19 cellular contexts compared by ENCODE assay signal in genomic region chr12:124348659-124349380, GRCh38. TPM values are rescaled to one million over a fixed set of nuclear protein-coding genes. Genes with fewer than 3 reads are reported as not detected.
DNase-seq lines count a peak whose midpoint lies in the region; FAIRE-seq and TF ChIP-seq lines count a peak whose summit lies in the region.
"Had no signal": no experiment of that assay in that cellular context is flagged by ENCODE, and none has a peak within 500 bp of the region (broad histone marks: within the 10 kb centered on the region; RNA-seq: fewer than 3 reads in every experiment).

No MANE protein-coding gene starts in this region.

- no peaks in the 10 kb centered on the region for H3K27me3 Mint-ChIP-seq in Calu3 (ENCODE audit: unreplicated experiment)

- H4K5ac ChIP-seq in H1 (ENCODE audit: insufficient read length, low read depth, low read length), result no peak overlapping the region

- no peaks in the 10 kb centered on the region for H3K79me1 ChIP-seq in H1 (ENCODE audit: low read depth, low read length)

- no peaks in the 10 kb centered on the region for H3K27me3 ChIP-seq in H1 (replicated peaks in 1 of 4; ENCODE audit: control insufficient read depth in 3 of 4, extremely low read depth in 1 of 4, insufficient read depth in 3 of 4, low read length in 3 of 4)
- H3K27me3 ChIP-seq: SJSA1 had no signal

- H2BK12ac ChIP-seq in H1 (ENCODE audit: low read depth, low read length), result peak overlapping the region; percentile 90; the same call in 1 of the 2 replicates

- 90% methylated on average over 30 of the region's 32 CpGs; no CpG with 5 or more reads in 1 of the 2 experiments for WGBS in H1 (ENCODE audit: extremely low coverage in 1 of 2, insufficient coverage in 1 of 2, insufficient read length in 1 of 2, insufficient replicate concordance in 2 of 2, low coverage in 1 of 2, low lambda C conversion rate in 2 of 2, missing lambda C conversion rate in 1 of 2), 2 experiments

- no peak overlapping the region for H2AFZ ChIP-seq in H1 (ENCODE audit: low read length)

- peak overlapping the region; percentile 75; the same call in 1 of the 2 replicates for H2BK5ac ChIP-seq in H1 (ENCODE audit: low read depth, low read length)

- no peak for TF ChIP-seq POLR2A in H1 (IDR thresholded peaks at IDR 0.05; ENCODE audit: control extremely low read depth in 1 of 2, low read depth in 2 of 2, low read length in 2 of 2)

- no peak for TF ChIP-seq EP300 in H1 (IDR thresholded peaks at IDR 0.05; ENCODE audit: borderline replicate concordance in 1 of 2, low read depth in 2 of 2, low read length in 2 of 2)

- H3K4ac ChIP-seq in H1 (replicated peaks; ENCODE audit: insufficient read length, low read depth, low read length), result no peak overlapping the region

- H3K4me1 Mint-ChIP-seq in Calu3 (ENCODE audit: low read depth, unreplicated experiment), result peaks cover 15% of the 10 kb centered on the region

- no peaks in the 10 kb centered on the region for H3K9me3 ChIP-seq in H1 (ENCODE audit: insufficient read depth in 2 of 2, low read depth in 1 of 2, low read length in 1 of 2)
- H3K9me3 ChIP-seq: SJSA1 had no signal

- FAIRE-seq in H1 (lab: Jason Lieb, UNC), result no peak
- FAIRE-seq: A204.1 had no signal

- H4K8ac ChIP-seq in H1 (ENCODE audit: extremely low read depth, insufficient read depth, low read length), result no peak overlapping the region; the same call in 1 of the 2 replicates

- no peak overlapping the region for H3K4me2 ChIP-seq in H1 (ENCODE audit: insufficient read depth in 1 of 2, low read depth in 2 of 2, low read length in 2 of 2)

- intact Hi-C loops in Calu3 (cut with micrococcal nuclease; ENCODE audit: unreplicated experiment), result loop anchor here (10.0 kb wide), 1 partner anchor 416 kb away; no protein-coding TSS in a partner anchor

- DNase-seq in Calu3 (no peak), H1 (ENCODE audit: low read depth in 1 of 2, low spot score in 2 of 2) (no peak), occipital lobe (lab: John Stamatoyannopoulos, UW) (peak; percentile 26), EL (no peak), NCI-H2227 (lab: John Stamatoyannopoulos, UW; ENCODE audit: unreplicated experiment) (no peak), cortex of kidney (lab: John Stamatoyannopoulos, UW) (no peak)
- DNase-seq in activated CD4-positive, alpha-beta T cell treated with anti-CD3 and anti-CD28 coated beads for 4 hours, result no peak
- DNase-seq: C1 segment of cervical spinal cord, GDM1, KBM-7, NCI-H1436, NCI-H2029 treated with DMSO at 0.1 percent for 48 hours, NCI-H2171 treated with DMSO at 0.1 percent for 48 hours, NCI-H510A, NCI-H774 had no signal

- no peak for TF ChIP-seq RAD21 in H1 (IDR thresholded peaks at IDR 0.05 in 1 of 2, conservative IDR thresholded peaks at IDR 0.05 in 1 of 2; ENCODE audit: low read depth in 2 of 2, low read length in 2 of 2)

- POLR2A ChIA-PET in H1 (lab: Charles Lee; ENCODE audit: partially characterized antibody), result no interaction called here

- peak overlapping the region; percentile 95; the same call in 1 of the 2 replicates for H2AK5ac ChIP-seq in H1 (ENCODE audit: low read depth, low read length)

- no peak overlapping the region for H4K91ac ChIP-seq in H1 (replicated peaks; ENCODE audit: insufficient read length, low read length)

- no peaks in the 10 kb centered on the region for H3K9me3 Mint-ChIP-seq in Calu3 (ENCODE audit: low read depth, unreplicated experiment)

- no peaks in the 10 kb centered on the region for H3K4me1 ChIP-seq in H1 (replicated peaks in 1 of 4; ENCODE audit: control insufficient read depth in 3 of 4, insufficient read depth in 4 of 4, low read length in 3 of 4)
- H3K4me1 ChIP-seq: SJSA1 had no signal

- peaks cover 75% of the 10 kb centered on the region for H3K36me3 Mint-ChIP-seq in Calu3 (ENCODE audit: insufficient read depth, unreplicated experiment)

- no peak overlapping the region for H3K23ac ChIP-seq in H1 (ENCODE audit: insufficient read length)

- peak overlapping the region; percentile 8; the same call in 1 of the 2 replicates for H3K27ac ChIP-seq in VCaP
- no peak overlapping the region; the same call in 1 of the 2 replicates for H3K27ac ChIP-seq in H1 (ENCODE audit: low read depth, low read length)
- H3K27ac ChIP-seq: SJSA1 had no signal

- BruUV-seq in Calu3 (replicated peaks; lab: Mats Ljungman, UMichigan), result no TSS peak

- CTCF ChIA-PET in Calu3 (lab: Charles Lee) (interaction anchor here (0.7 kb wide), 1 partner anchor 423 kb away, joined by 3 read pairs; no protein-coding TSS in a partner anchor), H1 (lab: Charles Lee; ENCODE audit: partially characterized antibody) (interaction anchor here (0.7 to 3.8 kb wide), 13 partner anchors 11 to 447 kb away, joined by 3 to 14 read pairs (median 4); no protein-coding TSS in a partner anchor)

- peak overlapping the region; percentile 45 for H3K27ac Mint-ChIP-seq in Calu3 (ENCODE audit: unreplicated experiment)

- no peak overlapping the region for H3K56ac ChIP-seq in H1 (replicated peaks; ENCODE audit: insufficient read length, low read depth, low read length)

- H4K20me1 ChIP-seq in H1 (replicated peaks in 1 of 2; ENCODE audit: control insufficient read depth in 1 of 2, insufficient read depth in 2 of 2, low read length in 2 of 2), result peaks cover 0 to 10% of the 10 kb centered on the region in 2 experiments

- no peaks in the 10 kb centered on the region for H3K79me2 ChIP-seq in H1 (ENCODE audit: control insufficient read depth in 1 of 2, insufficient read depth in 2 of 2, low read length in 2 of 2)

- peaks cover 19 to 48% (median 43%) of the 10 kb centered on the region in 4 experiments for H3K36me3 ChIP-seq in H1 (ENCODE audit: control insufficient read depth in 2 of 4, insufficient read depth in 4 of 4, low read length in 3 of 4)

- H3K23me2 ChIP-seq in H1 (ENCODE audit: low read depth, low read length), result no peaks in the 10 kb centered on the region

- no peak for TF ChIP-seq CTCF in Calu3 (IDR thresholded peaks at IDR 0.05; ENCODE audit: unreplicated experiment)
- TF ChIP-seq CTCF in VCaP (conservative IDR thresholded peaks at IDR 0.05), result no peak
- no peak for TF ChIP-seq CTCF in H1 (IDR thresholded peaks at IDR 0.05; ENCODE audit: control extremely low read depth in 1 of 3, insufficient read depth in 1 of 3, low read depth in 1 of 3, low read length in 3 of 3)

- no peak overlapping the region for H3K4me3 Mint-ChIP-seq in Calu3 (ENCODE audit: low read depth, unreplicated experiment)

- H3K14ac ChIP-seq in H1 (ENCODE audit: insufficient read length), result no peak overlapping the region

- no peak overlapping the region for H2BK120ac ChIP-seq in H1 (replicated peaks; ENCODE audit: low read depth, low read length)

- H3K9ac ChIP-seq in H1 (replicated peaks in 1 of 4; ENCODE audit: extremely low read depth in 1 of 4, low read depth in 3 of 4, low read length in 3 of 4), result no peak overlapping the region

- no peak overlapping the region for H3K18ac ChIP-seq in H1 (ENCODE audit: extremely low read depth, low read length)

- H2BK20ac ChIP-seq in H1 (ENCODE audit: low read length), result no peak overlapping the region

- H3K4me3 ChIP-seq in H1 (ENCODE audit: extremely low read depth in 1 of 4, insufficient read depth in 2 of 4, low read depth in 3 of 4, low read length in 4 of 4), result no peak overlapping the region
- H3K4me3 ChIP-seq: SJSA1 had no signal

- 0 out of 2 replicates have a peak overlapping the region, but pooled peaks have one; percentile 29 for H2BK15ac ChIP-seq in H1 (ENCODE audit: low read length)

TF ChIP-seq in H1, 55 proteins besides CTCF, POLR2A, EP300 and RAD21 (continues in another document):
- TF ChIP-seq NANOG (IDR thresholded peaks at IDR 0.05; ENCODE audit: insufficient read depth, low read depth, low read length, poor library complexity, severe bottlenecking), result no peak
- no peak for TF ChIP-seq CHD2 (IDR thresholded peaks at IDR 0.05; ENCODE audit: low read length)
- TF ChIP-seq PHF8 (conservative IDR thresholded peaks at IDR 0.05; ENCODE audit: low read depth, low read length), result no peak
- no peak for TF ChIP-seq RFX5 (IDR thresholded peaks at IDR 0.05; ENCODE audit: borderline replicate concordance, low read depth, low read length)
- no peak for TF ChIP-seq GABPA (IDR thresholded peaks at IDR 0.05; ENCODE audit: borderline replicate concordance, insufficient read depth, low read length)
- TF ChIP-seq JUN (IDR thresholded peaks at IDR 0.05; ENCODE audit: low read depth, low read length), result no peak
- no peak for TF ChIP-seq RBBP5 (IDR thresholded peaks at IDR 0.05; ENCODE audit: borderline replicate concordance, low read depth, low read length)
- TF ChIP-seq CBX5 (IDR thresholded peaks at IDR 0.05; ENCODE audit: low read depth, low read length), result no peak
- no peak for TF ChIP-seq SRF (IDR thresholded peaks at IDR 0.05; ENCODE audit: low read depth, low read length)
- TF ChIP-seq SUZ12 (IDR thresholded peaks at IDR 0.05; ENCODE audit: low read length), result no peak
- no peak for TF ChIP-seq CTBP2 (IDR thresholded peaks at IDR 0.05; ENCODE audit: borderline replicate concordance, insufficient read depth, insufficient read length, low read length)
- no peak for TF ChIP-seq CBX8 (IDR thresholded peaks at IDR 0.05; ENCODE audit: borderline replicate concordance, low read depth, low read length)
- TF ChIP-seq ATF2 (IDR thresholded peaks at IDR 0.05; ENCODE audit: low read length), result no peak
- no peak for TF ChIP-seq KDM1A (IDR thresholded peaks at IDR 0.05; ENCODE audit: borderline replicate concordance, low read length)

RNA-seq across cellular contexts. Expression of gene RFLNA, which starts 53.9 kb away (rescaled TPM):
- total RNA-seq in Calu3 (2022) (not detected in 2 replicates), occipital lobe (5.9 TPM)
- 6.4 and 8.1 TPM in 2 replicates for total RNA-seq in H1 (2021; fragmentation: NEBNext Ultra II Directional; extraction: Animal tissue kit (Norgen Biotek cat#: 25700))
- polyA plus RNA-seq in H1 (2011; rRNA removed), result 6.6 and 9.3 TPM in 2 replicates
- 6.2 TPM for polyA plus RNA-seq in H1 (2011; cell fraction: cytosol; rRNA removed)
- polyA plus RNA-seq in H1 (2011; cell fraction: nucleus; rRNA removed), result 12.7 TPM
- polyA plus RNA-seq in H1 (2012, experiment 1 of 2), result 4.3 to 7.5 TPM (median 7.1 TPM) in 4 replicates
- polyA plus RNA-seq in H1 (2012, experiment 2 of 2), result 5.4 TPM
- 3.6 TPM for polyA plus RNA-seq in H1 (2013, experiment 1 of 2)
- 2.4 TPM for polyA plus RNA-seq in H1 (2013, experiment 2 of 2)
- 4.4 and 6.3 TPM in 2 replicates for polyA minus RNA-seq in H1 (2011; rRNA and poly(A)+ RNA removed)
- 5.9 TPM for polyA minus RNA-seq in H1 (2011; cell fraction: cytosol; rRNA and poly(A)+ RNA removed)
- polyA minus RNA-seq in H1 (2011; cell fraction: nucleus; rRNA and poly(A)+ RNA removed), result 8.8 TPM
- total RNA-seq: H4, SJSA1 had no signal
